12 cellular contexts compared by ENCODE assay signal in the genomic region with DNA sequence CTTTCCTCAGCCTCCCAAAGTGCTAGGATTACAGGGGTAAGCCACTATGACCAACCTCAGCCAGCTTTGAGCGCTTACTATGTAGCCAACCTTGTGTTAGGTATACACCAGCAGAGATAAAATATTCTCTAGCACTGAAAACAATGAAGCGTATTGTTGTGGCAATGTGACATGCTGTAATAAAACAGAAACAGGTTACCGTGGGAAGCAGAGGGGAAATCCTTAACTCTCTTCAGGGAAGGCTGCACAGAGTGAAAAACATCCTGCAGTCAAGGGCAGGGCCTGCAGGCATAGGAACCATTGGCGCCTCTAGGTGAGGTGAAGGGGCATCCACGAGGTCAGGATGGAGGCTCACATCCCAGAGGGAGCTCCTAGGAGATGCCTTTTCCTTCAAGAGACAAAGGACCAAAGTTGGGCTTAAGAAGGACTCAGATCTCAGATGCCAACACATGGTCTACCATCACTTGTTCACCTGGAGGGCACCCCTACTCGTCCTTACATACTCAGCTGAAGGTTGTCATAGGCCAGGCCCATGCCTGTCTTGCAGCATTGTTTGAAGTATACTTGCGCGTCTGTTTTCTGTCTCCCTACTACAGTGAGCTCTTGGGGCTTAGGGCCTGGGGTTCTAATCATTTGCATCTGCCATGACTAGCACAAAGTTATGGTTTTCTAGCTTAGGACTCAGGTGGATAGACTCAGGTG. TPM values are rescaled to one million over a fixed set of nuclear protein-coding genes. Genes with fewer than 3 reads are reported as not detected.
A peak's percentile ranks its signal among the peaks of the same experiment; 100 is the strongest.
DNase-seq lines count a peak whose midpoint lies in the region; ATAC-seq and TF ChIP-seq lines count a peak whose summit lies in the region.
"Had no signal": no experiment of that assay in that cellular context is flagged by ENCODE, and none has a peak within 500 bp of the region (broad histone marks: within the 10 kb centered on the region; RNA-seq: fewer than 3 reads in every experiment).

No MANE protein-coding gene starts in this region.

- H3K9ac ChIP-seq in mammary epithelial cell (ENCODE audit: insufficient read depth, low read length) (peak overlapping the region; percentile 44), rectal smooth muscle tissue (ENCODE audit: low read length) (peak overlapping the region; percentile 10)

- no peaks in the 10 kb centered on the region for H3K79me2 ChIP-seq in mammary epithelial cell (ENCODE audit: insufficient read depth, low read length)

- TF ChIP-seq CTCF in Caco-2 (IDR thresholded peaks at IDR 0.05; ENCODE audit: insufficient read depth in 1 of 2, low read depth in 1 of 2, low read length in 1 of 2, severe bottlenecking in 1 of 2, unreplicated experiment in 1 of 2): no peak
- TF ChIP-seq CTCF in mammary epithelial cell (conservative IDR thresholded peaks at IDR 0.05 in 1 of 2, IDR thresholded peaks at IDR 0.05 in 1 of 2; ENCODE audit: extremely low read depth in 1 of 2, insufficient read depth in 1 of 2, low read depth in 1 of 2, low read length in 2 of 2): no peak

- DNase-seq in Caco-2 (no peak), NCI-H526 (lab: John Stamatoyannopoulos, UW) (peak; percentile 75 to 81), mammary epithelial cell (peak; percentile 64), cerebellar nuclear complex (lab: John Stamatoyannopoulos, UW) (no peak), cerebellar cortex (ENCODE audit: low spot score) (no peak), pons (ENCODE audit: low spot score) (no peak)
- DNase-seq: activated CD8-positive, alpha-beta memory T cell treated with anti-CD3 and anti-CD28 coated beads for 24 hours; NCI-H2107; Right ventricle myocardium superior had no signal

- CTCF ChIA-PET in Caco-2 (lab: Charles Lee): interaction anchor here (0.7 to 3.4 kb wide), 22 partner anchors 10 to 290 kb away, joined by 3 to 62 read pairs (median 4); a partner anchor contains a TSS
- CTCF ChIA-PET in mammary epithelial cell (lab: Charles Lee; ENCODE audit: low non-redundant PET): interaction anchor here (0.6 to 1.2 kb wide), 5 partner anchors 29 to 612 kb away, joined by 3 to 11 read pairs (median 5); a partner anchor contains a TSS

- peaks cover 6% of the 10 kb centered on the region for H3K36me3 Mint-ChIP-seq in Caco-2 (ENCODE audit: insufficient read depth, unreplicated experiment)

- H3K4me2 ChIP-seq in mammary epithelial cell (ENCODE audit: insufficient read depth, low read depth, low read length): no peak overlapping the region

- no peak overlapping the region for H3K4me3 Mint-ChIP-seq in Caco-2 (ENCODE audit: unreplicated experiment)

- no peaks in the 10 kb centered on the region for H4K20me1 ChIP-seq in mammary epithelial cell (ENCODE audit: insufficient read depth, low read length)

- H3K27ac Mint-ChIP-seq in Caco-2 (ENCODE audit: unreplicated experiment): peak overlapping the region; percentile 41

- peaks cover 35% of the 10 kb centered on the region for H3K4me1 Mint-ChIP-seq in Caco-2 (ENCODE audit: low read depth, unreplicated experiment)

- no peaks in the 10 kb centered on the region for H3K27me3 Mint-ChIP-seq in Caco-2 (ENCODE audit: insufficient read depth, unreplicated experiment)
- H3K27me3 Mint-ChIP-seq: brain had no signal

- no peak for ATAC-seq in HG03442 (IDR thresholded peaks at IDR 0.05; ENCODE audit: unreplicated experiment)

- H3K4me1 ChIP-seq in Caco-2 (peaks cover 32% of the 10 kb centered on the region), mammary epithelial cell (ENCODE audit: insufficient read depth, low read length) (peaks cover 21% of the 10 kb centered on the region), rectal smooth muscle tissue (ENCODE audit: control insufficient read depth, insufficient read depth, low read length) (no peaks in the 10 kb centered on the region)

- H3K27ac ChIP-seq in mammary epithelial cell (ENCODE audit: insufficient read depth, low read depth, low read length): peak overlapping the region; percentile 77
- H3K27ac ChIP-seq in rectal smooth muscle tissue (ENCODE audit: low read depth, low read length): no peak overlapping the region

- peak overlapping the region; percentile 40 for H2AFZ ChIP-seq in mammary epithelial cell (ENCODE audit: low read depth, low read length)

- in situ Hi-C loops in mammary epithelial cell (cut with MboI; ENCODE audit: low sequenced_read_pairs in 2 of 2): no loop called here

- POLR2A ChIA-PET in Caco-2 (lab: Charles Lee): interaction anchor here (0.8 to 1.9 kb wide), 6 partner anchors 28 to 138 kb away, joined by 3 to 11 read pairs (median 4); a partner anchor contains a TSS

- H3K36me3 ChIP-seq in Caco-2 (ENCODE audit: control insufficient read depth, insufficient read depth, low read length) (no peaks in the 10 kb centered on the region), mammary epithelial cell (ENCODE audit: insufficient read depth, low read length) (no peaks in the 10 kb centered on the region), rectal smooth muscle tissue (ENCODE audit: control insufficient read depth, insufficient read depth, low read length) (no peaks in the 10 kb centered on the region)

- no peaks in the 10 kb centered on the region for H3K9me3 Mint-ChIP-seq in Caco-2 (ENCODE audit: unreplicated experiment)

- H3K9me3 ChIP-seq in Caco-2 (no peaks in the 10 kb centered on the region), mammary epithelial cell (replicated peaks; ENCODE audit: insufficient read depth, low read length) (no peaks in the 10 kb centered on the region)

- dilution Hi-C loops in mammary epithelial cell (cut with HindIII; ENCODE audit: low sequenced_read_pairs): loop anchor here (5.0 kb wide), 2 partner anchors 42 to 132 kb away; no protein-coding TSS in a partner anchor

- 47% methylated on average over 7 of the region's 8 CpGs for WGBS in mammary epithelial cell (ENCODE audit: low coverage, missing lambda C conversion rate)

- H3K4me3 ChIP-seq in Caco-2 (ENCODE audit: low read depth, low read length) (no peak overlapping the region), mammary epithelial cell (replicated peaks in 1 of 3; ENCODE audit: insufficient read depth in 1 of 3, low read depth in 2 of 3, low read length in 3 of 3) (no peak overlapping the region), rectal smooth muscle tissue (ENCODE audit: low read length) (no peak overlapping the region)

- H3K27me3 ChIP-seq in Caco-2 (replicated peaks; ENCODE audit: control insufficient read depth, insufficient read depth, low read length): no peaks in the 10 kb centered on the region
- no peaks in the 10 kb centered on the region for H3K27me3 ChIP-seq in mammary epithelial cell (ENCODE audit: insufficient read depth, low read length)
- no peaks in the 10 kb centered on the region for H3K27me3 ChIP-seq in rectal smooth muscle tissue (ENCODE audit: control insufficient read depth, insufficient read depth, low read length)

- intact Hi-C loops in Caco-2 (cut with micrococcal nuclease; ENCODE audit: unreplicated experiment) (no loop called here), mammary epithelial cell (cut with micrococcal nuclease) (no loop called here)

- BruUV-seq in Caco-2 (replicated peaks; lab: Mats Ljungman, UMichigan) (no TSS peak), mammary epithelial cell (replicated peaks; lab: Mats Ljungman, UMichigan) (no TSS peak)

RNA-seq across cellular contexts. Expression of a gene that starts 7.9 kb away (rescaled TPM):
- total RNA-seq in Caco-2 (2022): 29.8 and 30.8 TPM in 2 replicates
- 10 to 100 TPM; 39.2 to 75.2 TPM for total RNA-seq in mammary epithelial cell
- 86.3 TPM for polyA plus RNA-seq in mammary epithelial cell
- 5.9 TPM for polyA minus RNA-seq in mammary epithelial cell

RNA-seq across cellular contexts. Expression of a gene that starts 28.0 kb away (rescaled TPM):
- 4.5 and 5.8 TPM in 2 replicates for total RNA-seq in Caco-2 (2022)
- total RNA-seq in mammary epithelial cell: 10 to 100 TPM in 1 of 2 donors, 1 to 10 TPM in 1; 8.3 to 12.5 TPM
- polyA plus RNA-seq in mammary epithelial cell: 15.4 TPM
- polyA minus RNA-seq in mammary epithelial cell: 21.4 TPM

RNA-seq across cellular contexts. Expression of a gene that starts 42.1 kb away (rescaled TPM):
- total RNA-seq in Caco-2 (2022) (81.2 and 89.6 TPM in 2 replicates), mammary epithelial cell (10 to 100 TPM; 47.0 to 86.9 TPM)
- 34.8 TPM for polyA plus RNA-seq in mammary epithelial cell
- polyA minus RNA-seq in mammary epithelial cell: 21.2 TPM

RNA-seq across cellular contexts. Expression of a gene that starts 46.4 kb away (rescaled TPM):
- total RNA-seq in Caco-2 (2022) (55.1 and 63.5 TPM in 2 replicates), mammary epithelial cell (10 to 100 TPM in 1 of 2 donors, 1 to 10 TPM in 1; 6.5 to 17.2 TPM)
- polyA plus RNA-seq in mammary epithelial cell: 15.4 TPM
- 4.8 TPM for polyA minus RNA-seq in mammary epithelial cell

RNA-seq across cellular contexts. Expression of a gene that starts 56.3 kb away (rescaled TPM):
- total RNA-seq in Caco-2 (2022) (384 and 389 TPM in 2 replicates), mammary epithelial cell (100 to 1,000 TPM; 178 to 182 TPM)
- 331 TPM for polyA plus RNA-seq in mammary epithelial cell
- 255 TPM for polyA minus RNA-seq in mammary epithelial cell

Comparison
In these comparisons a context has a peak if more than half of its experiments do, and no peak if none do; other contexts are left out.
1. DNase-seq: peak in NCI-H526 (2 of 2) and mammary epithelial cell (single experiment); none in Caco-2 (0 of 2), cerebellar nuclear complex (0 of 2), cerebellar cortex (single experiment) and pons (single experiment).